Comparison of ENCODE assay signal across 1 cellular context in the genomic region with DNA sequence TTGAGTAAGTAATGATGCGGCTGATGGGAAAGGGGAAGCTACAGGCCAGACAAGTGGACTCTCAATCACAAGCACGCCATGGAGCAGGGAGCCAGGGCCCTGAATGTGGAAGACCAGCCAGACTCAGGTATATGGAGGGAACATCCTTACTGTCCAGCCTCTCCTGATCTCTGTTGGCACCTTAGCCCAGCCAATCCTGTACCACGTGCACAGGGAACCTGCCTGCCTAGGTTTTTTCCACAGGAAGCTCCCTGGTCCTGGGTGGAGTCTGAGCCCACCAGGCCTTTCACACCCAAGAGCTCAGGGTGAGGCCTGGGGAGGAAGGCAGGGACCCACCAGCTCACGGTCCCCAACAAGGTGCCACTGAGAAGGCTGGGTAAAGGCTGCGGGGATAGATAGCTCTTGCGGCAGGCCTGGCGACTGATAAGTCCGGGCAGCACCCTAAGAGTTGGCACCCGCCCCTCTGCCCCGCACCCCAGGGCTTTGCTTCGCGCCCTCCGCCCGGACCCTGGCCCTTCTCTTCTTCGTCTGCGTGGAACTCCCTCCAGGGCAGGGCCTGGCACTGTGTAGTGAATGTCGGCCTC.
TF ChIP-seq lines count a peak whose summit lies in the region.

No MANE protein-coding gene starts in this region.

TF ChIP-seq in HEK293, 187 proteins besides CTCF, POLR2A, EP300 and RAD21 (continued from another document):
- TF ChIP-seq, protein P1, sequence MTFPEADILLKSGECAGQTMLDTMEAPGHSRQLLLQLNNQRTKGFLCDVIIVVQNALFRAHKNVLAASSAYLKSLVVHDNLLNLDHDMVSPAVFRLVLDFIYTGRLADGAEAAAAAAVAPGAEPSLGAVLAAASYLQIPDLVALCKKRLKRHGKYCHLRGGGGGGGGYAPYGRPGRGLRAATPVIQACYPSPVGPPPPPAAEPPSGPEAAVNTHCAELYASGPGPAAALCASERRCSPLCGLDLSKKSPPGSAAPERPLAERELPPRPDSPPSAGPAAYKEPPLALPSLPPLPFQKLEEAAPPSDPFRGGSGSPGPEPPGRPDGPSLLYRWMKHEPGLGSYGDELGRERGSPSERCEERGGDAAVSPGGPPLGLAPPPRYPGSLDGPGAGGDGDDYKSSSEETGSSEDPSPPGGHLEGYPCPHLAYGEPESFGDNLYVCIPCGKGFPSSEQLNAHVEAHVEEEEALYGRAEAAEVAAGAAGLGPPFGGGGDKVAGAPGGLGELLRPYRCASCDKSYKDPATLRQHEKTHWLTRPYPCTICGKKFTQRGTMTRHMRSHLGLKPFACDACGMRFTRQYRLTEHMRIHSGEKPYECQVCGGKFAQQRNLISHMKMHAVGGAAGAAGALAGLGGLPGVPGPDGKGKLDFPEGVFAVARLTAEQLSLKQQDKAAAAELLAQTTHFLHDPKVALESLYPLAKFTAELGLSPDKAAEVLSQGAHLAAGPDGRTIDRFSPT (tag by site-specific recombination; IDR thresholded peaks at IDR 0.05): no peak
- TF ChIP-seq ZNF529 (tag by site-specific recombination; IDR thresholded peaks at IDR 0.05; ENCODE audit: insufficient replicate concordance) (no peak), ZNF292 (tag by site-specific recombination; IDR thresholded peaks at IDR 0.05; ENCODE audit: borderline replicate concordance, low read depth) (no peak), ZNF114 (tag by site-specific recombination; IDR thresholded peaks at IDR 0.05) (no peak)
TF ChIP-seq in HEK293: peak in this region for 2.
